8 cellular contexts compared by ENCODE assay signal in genomic region chr4:88158038-88158359, GRCh38. TPM values are rescaled to one million over a fixed set of nuclear protein-coding genes. Genes with fewer than 3 reads are reported as not detected.
DNase-seq lines count a peak whose midpoint lies in the region; ATAC-seq, FAIRE-seq and TF ChIP-seq lines count a peak whose summit lies in the region.

No MANE protein-coding gene starts in this region.

- no peaks in the 10 kb centered on the region for H3K36me3 ChIP-seq in H7 (replicated peaks; ENCODE audit: control insufficient read depth, insufficient read depth, low read length)
- H3K36me3 ChIP-seq in lower lobe of right lung = no peaks in the 10 kb centered on the region
- no peaks in the 10 kb centered on the region for H3K36me3 ChIP-seq in WERI-Rb-1

- H3K27ac Mint-ChIP-seq in activated naive CD8-positive, alpha-beta T cell treated with anti-CD3 and anti-CD28 coated beads, Interleukin-2, amount 50 U/mL, for 24 hours = peak overlapping the region; percentile 80

- POLR2A ChIA-PET in A549 (lab: Yijun Ruan, JAX) = interaction anchor here (0.6 to 1.4 kb wide), 2 partner anchors 15 to 19 kb away, joined by 3 to 12 read pairs; no protein-coding TSS in a partner anchor

- ATAC-seq in A549 (no peak), lower lobe of right lung (no peak), HG03521 (IDR thresholded peaks at IDR 0.05; ENCODE audit: unreplicated experiment) (no peak)
- ATAC-seq in activated naive CD8-positive, alpha-beta T cell treated with anti-CD3 and anti-CD28 coated beads, Interleukin-2, amount 50 U/mL, for 24 hours = no peak

- peaks cover 17% of the 10 kb centered on the region for H3K4me1 Mint-ChIP-seq in activated naive CD8-positive, alpha-beta T cell treated with anti-CD3 and anti-CD28 coated beads, Interleukin-2, amount 50 U/mL, for 24 hours

- H3K9me3 ChIP-seq in A549 (no peaks in the 10 kb centered on the region), lower lobe of right lung (no peaks in the 10 kb centered on the region), WERI-Rb-1 (ENCODE audit: severe bottlenecking) (no peaks in the 10 kb centered on the region)

- H3K4me3 Mint-ChIP-seq in activated naive CD8-positive, alpha-beta T cell treated with anti-CD3 and anti-CD28 coated beads, Interleukin-2, amount 50 U/mL, for 24 hours = peak overlapping the region; percentile 86

- CTCF ChIA-PET in A549 (lab: Yijun Ruan, JAX) = no interaction called here

- TF ChIP-seq EP300 in A549 (IDR thresholded peaks at IDR 0.05) = no peak

- H3K4me3 ChIP-seq in A549 (peak overlapping the region; percentile 64), H7 (ENCODE audit: insufficient read depth, low read depth, low read length) (peak overlapping the region; percentile 62; the same call in 1 of the 2 replicates), lower lobe of right lung (peak overlapping the region; percentile 71), WERI-Rb-1 (ENCODE audit: low read depth, low read length) (no peak overlapping the region)

- H3K27ac ChIP-seq in A549 (peak overlapping the region; percentile 89 to 94), lower lobe of right lung (peak overlapping the region; percentile 72), WERI-Rb-1 (no peak overlapping the region)

- no peak for TF ChIP-seq RAD21 in A549 (conservative IDR thresholded peaks at IDR 0.05 in 1 of 2, IDR thresholded peaks at IDR 0.05 in 1 of 2)

- peaks cover 32% of the 10 kb centered on the region for H3K27me3 Mint-ChIP-seq in activated naive CD8-positive, alpha-beta T cell treated with anti-CD3 and anti-CD28 coated beads, Interleukin-2, amount 50 U/mL, for 24 hours

- 0 out of 2 replicates have a peak, but pooled peaks cover 1% of the 10 kb centered on the region for H3K27me3 ChIP-seq in H7 (ENCODE audit: control insufficient read depth, insufficient read depth, low read length)
- no peaks in the 10 kb centered on the region for H3K27me3 ChIP-seq in lower lobe of right lung (ENCODE audit: low read depth)
- peaks cover 5% of the 10 kb centered on the region for H3K27me3 ChIP-seq in WERI-Rb-1 (ENCODE audit: insufficient read depth, low read depth, severe bottlenecking)

- H3K9me3 Mint-ChIP-seq in activated naive CD8-positive, alpha-beta T cell treated with anti-CD3 and anti-CD28 coated beads, Interleukin-2, amount 50 U/mL, for 24 hours = no peaks in the 10 kb centered on the region

- intact Hi-C loops in lower lobe of right lung (cut with DNase I) = no loop called here

- no peaks in the 10 kb centered on the region for H3K36me3 Mint-ChIP-seq in activated naive CD8-positive, alpha-beta T cell treated with anti-CD3 and anti-CD28 coated beads, Interleukin-2, amount 50 U/mL, for 24 hours (ENCODE audit: low read depth)

- peaks cover 28% of the 10 kb centered on the region for H3K4me1 ChIP-seq in A549
- peaks cover 9% of the 10 kb centered on the region for H3K4me1 ChIP-seq in lower lobe of right lung

- peak overlapping the region; percentile 87 for H3K4me2 ChIP-seq in A549

- 4% methylated on average over 6 of the region's 6 CpGs for WGBS in A549 (ENCODE audit: missing lambda C conversion rate)

- TF ChIP-seq POLR2A in A549 (IDR thresholded peaks at IDR 0.05; ENCODE audit: low read length) = no peak

- DNase-seq in A549 (ENCODE audit: low read depth in 1 of 2, low spot score in 1 of 2) (no peak), H7 (no peak), lower lobe of right lung (no peak), WERI-Rb-1 (no peak), NCI-H345 treated with DMSO at 0.1 percent for 48 hours (lab: John Stamatoyannopoulos, UW; ENCODE audit: unreplicated experiment) (no peak), islet precursor cell (no peak)
- no peak for DNase-seq in activated naive CD8-positive, alpha-beta T cell treated with anti-CD3 and anti-CD28 coated beads, Interleukin-2, amount 50 U/mL, for 24 hours

- TF ChIP-seq CTCF in A549 (IDR thresholded peaks at IDR 0.05) (no peak), lower lobe of right lung (IDR thresholded peaks at IDR 0.05) (no peak), WERI-Rb-1 (IDR thresholded peaks at IDR 0.05; ENCODE audit: low read depth, low read length) (no peak)

- FAIRE-seq in A549 (lab: Jason Lieb, UNC) = no peak

TF ChIP-seq in A549, 52 proteins besides CTCF, POLR2A, EP300 and RAD21:
- no peak for TF ChIP-seq USF2 (IDR thresholded peaks at IDR 0.05)
- no peak for TF ChIP-seq MAX (IDR thresholded peaks at IDR 0.05)
- no peak for TF ChIP-seq PBX3 (IDR thresholded peaks at IDR 0.05)
- no peak for TF ChIP-seq MAFK (IDR thresholded peaks at IDR 0.05; ENCODE audit: partially characterized antibody)
- TF ChIP-seq E2F6 (IDR thresholded peaks at IDR 0.05; ENCODE audit: borderline replicate concordance, low read depth) = no peak
- no peak for TF ChIP-seq RARB (CRISPR knock-in tag; IDR thresholded peaks at IDR 0.05)
- no peak for TF ChIP-seq NFE2L2 (conservative IDR thresholded peaks at IDR 0.05; ENCODE audit: low read length)
TF ChIP-seq in A549: peak in this region for 0.

RNA-seq across cellular contexts. Expression of gene ABCG2, which starts 0.4 kb away (rescaled TPM):
- polyA plus RNA-seq in A549 (2011; rRNA removed) (53.5 and 55.3 TPM in 2 replicates), A549 (2017; fragmentation: RNase III; extraction: RNeasy Plus Mini Kit Qiagen cat#74134 plus additional on column Dnase treatment) (27.9 to 29.0 TPM (median 28.1 TPM) in 3 replicates)
- polyA plus RNA-seq in A549 (2012; cell fraction: cytosol; rRNA removed) = 16.9 and 20.2 TPM in 2 replicates
- 14.1 and 19.5 TPM in 2 replicates for polyA plus RNA-seq in A549 (2012; cell fraction: nucleus; rRNA removed)
- 32.6 and 34.2 TPM in 2 replicates for polyA minus RNA-seq in A549 (2011; rRNA and poly(A)+ RNA removed)
- 3.3 and 9.0 TPM in 2 replicates for total RNA-seq in H7 (2014; rRNA removed; shearing (Covaris generic))
- 9.1 TPM for total RNA-seq in lower lobe of right lung
